Comparison of ENCODE assay signal across 23 cellular contexts in genomic region chr4:112490808-112491207, GRCh38. TPM values are rescaled to one million over a fixed set of nuclear protein-coding genes. Genes with fewer than 3 reads are reported as not detected.
"Had no signal": no experiment of that assay in that cellular context is flagged by ENCODE, and none has a peak within 500 bp of the region (broad histone marks: within the 10 kb centered on the region; RNA-seq: fewer than 3 reads in every experiment).

No MANE protein-coding gene starts in this region.

RNA-seq across cellular contexts. Expression of gene NEUROG2, which starts 25.2 kb away (rescaled TPM):
- total RNA-seq: naive thymus-derived CD8-positive, alpha-beta T cell; natural killer cell; natural killer cell treated with Interleukin-12 subunit alpha and Interleukin-12 subunit beta and Interleukin-15 and Interleukin-18, amount 100 ng/mL, for 72 hours; omental fat pad; osteoblast; osteocyte; ovary; pancreas; posterior vena cava; progenitor cell of endocrine pancreas; prostate gland; psoas muscle; pulmonary artery endothelial cell; renal cortical epithelial cell; right atrium auricular region; right cardiac atrium; right lobe of liver; sciatic nerve; sigmoid colon; skeletal muscle tissue; smooth muscle cell; spleen had no signal
- polyA plus RNA-seq: naive thymus-derived CD8-positive, alpha-beta T cell; ovary; pancreas; psoas muscle; right cardiac atrium; sigmoid colon; small intestine; smooth muscle cell; spleen had no signal
